In the genomic region with DNA sequence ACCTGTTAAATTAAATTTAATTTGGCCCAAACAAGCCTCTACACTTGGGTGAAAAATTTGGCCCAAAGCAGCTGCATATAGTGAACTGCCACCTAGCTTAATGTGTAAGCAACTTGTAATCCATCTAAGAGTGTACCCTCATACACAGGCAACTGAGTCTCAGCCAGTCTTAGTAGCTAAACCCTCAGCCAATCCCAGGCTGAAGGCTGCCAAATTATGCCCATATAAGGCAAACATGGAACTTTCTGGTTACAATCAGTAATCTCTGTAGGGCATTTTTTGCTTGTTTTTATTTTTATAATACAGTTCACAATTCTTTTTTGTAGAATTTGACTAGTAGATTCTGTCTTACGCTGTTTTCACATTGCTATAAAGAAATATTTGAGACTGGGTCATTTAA, we compare ENCODE assay signal across 31 cellular contexts.
"Had no signal": no experiment of that assay in that cellular context is flagged by ENCODE, and none has a peak within 500 bp of the region (broad histone marks: within the 10 kb centered on the region; RNA-seq: fewer than 3 reads in every experiment).

No MANE protein-coding gene starts in this region.

- H3K36me3 Mint-ChIP-seq: activated naive CD8-positive, alpha-beta T cell; WTC11 had no signal

- ATAC-seq: activated CD8-positive, alpha-beta T cell treated with anti-CD3 and anti-CD28 coated beads for 36 hours; activated T-cell treated with anti-CD3 and anti-CD28 coated beads, Interleukin-2, amount 50 U/mL, for 4 hours; activated T-helper 17 cell treated with anti-CD3 and anti-CD28 coated beads, Interleukin-2, amount 50 U/mL, for 72 hours; effector memory CD8-positive, alpha-beta T cell; gastroesophageal sphincter; heart right ventricle; WTC11 had no signal

- H3K4me1 Mint-ChIP-seq: activated CD4-positive, alpha-beta T cell treated with anti-CD3 and anti-CD28 coated beads, Interleukin-2, amount 10 ng/mL, durations not matched to agents 7 days and 5 days; activated T-helper 17 cell treated with anti-CD3 and anti-CD28 coated beads, Interleukin-2, amount 50 U/mL, for 72 hours; central memory CD8-positive, alpha-beta T cell; WTC11 had no signal

- H3K9me3 ChIP-seq: esophagus squamous epithelium, gastroesophageal sphincter, heart right ventricle had no signal

- H3K9me3 Mint-ChIP-seq: dendritic cell treated with granulocyte-macrophage colony-stimulating factor and Interleukin-4, amounts not matched to agents 40 ng/mL and 50 ng/mL, for 4 days; WTC11 had no signal

- H3K4me1 ChIP-seq: esophagus squamous epithelium, gastroesophageal sphincter, heart right ventricle had no signal

- H3K27ac Mint-ChIP-seq: activated CD4-positive, alpha-beta T cell treated with anti-CD3 and anti-CD28 coated beads, Interleukin-2, amount 10 ng/mL, durations not matched to agents 7 days and 5 days; activated CD8-positive, alpha-beta T cell treated with anti-CD3 and anti-CD28 coated beads for 36 hours; activated naive CD8-positive, alpha-beta T cell; activated T-helper 17 cell treated with anti-CD3 and anti-CD28 coated beads, Interleukin-2, amount 50 U/mL, for 72 hours; dendritic cell treated with granulocyte-macrophage colony-stimulating factor and Interleukin-4, amounts not matched to agents 40 ng/mL and 50 ng/mL, for 4 days; effector memory CD8-positive, alpha-beta T cell; WTC11 had no signal

- H3K27me3 ChIP-seq: brain microvascular endothelial cell, dorsolateral prefrontal cortex, esophagus squamous epithelium, gastroesophageal sphincter, heart right ventricle had no signal

- H3K36me3 ChIP-seq: brain microvascular endothelial cell, esophagus squamous epithelium, gastroesophageal sphincter, heart right ventricle had no signal

- DNase-seq: activated CD4-positive, alpha-beta T cell treated with anti-CD3 and anti-CD28 coated beads for 1 hour; activated CD4-positive, alpha-beta T cell treated with anti-CD3 and anti-CD28 coated beads for 4 hours; activated CD4-positive, alpha-beta T cell treated with anti-CD3 and anti-CD28 coated beads, Interleukin-2, amount 10 ng/mL, durations not matched to agents 7 days and 5 days; activated CD4-positive, alpha-beta T cell treated with anti-CD3 and anti-CD28 coated beads, Interleukin-2, amount 50 U/mL, for 4 hours; activated CD8-positive, alpha-beta memory T cell treated with anti-CD3 and anti-CD28 coated beads for 24 hours; activated CD8-positive, alpha-beta T cell treated with anti-CD3 and anti-CD28 coated beads for 36 hours; activated effector memory CD4-positive, alpha-beta T cell treated with Interleukin-2 at 50 U/mL for 16 hours; activated gamma-delta T cell treated with Interleukin-2 at 50 U/mL for 16 hours; activated naive CD4-positive, alpha-beta T cell treated with anti-CD3 and anti-CD28 coated beads, Interleukin-2, amount 50 U/mL, for 16 hours; activated naive CD4-positive, alpha-beta T cell treated with Interleukin-2 at 50 U/mL for 16 hours; activated T-cell treated with anti-CD3 and anti-CD28 coated beads, Interleukin-2, amount 50 U/mL, for 4 hours; amniotic stem cell; anterior cingulate cortex; brain microvascular endothelial cell; dorsolateral prefrontal cortex; effector memory CD8-positive, alpha-beta T cell; esophagus squamous epithelium; foreskin melanocyte; heart right ventricle; T-helper 2 cell had no signal

- H3K4me3 Mint-ChIP-seq: activated CD4-positive, alpha-beta T cell treated with anti-CD3 and anti-CD28 coated beads, Interleukin-2, amount 10 ng/mL, durations not matched to agents 7 days and 5 days; activated CD8-positive, alpha-beta T cell treated with anti-CD3 and anti-CD28 coated beads for 36 hours; activated naive CD8-positive, alpha-beta T cell; activated T-cell treated with anti-CD3 and anti-CD28 coated beads, Interleukin-2, amount 50 U/mL, for 4 hours; activated T-helper 17 cell treated with anti-CD3 and anti-CD28 coated beads, Interleukin-2, amount 50 U/mL, for 72 hours; central memory CD8-positive, alpha-beta T cell; dendritic cell treated with granulocyte-macrophage colony-stimulating factor and Interleukin-4, amounts not matched to agents 40 ng/mL and 50 ng/mL, for 4 days; effector memory CD8-positive, alpha-beta T cell; WTC11 had no signal

- H3K4me3 ChIP-seq: coronary artery, dorsolateral prefrontal cortex, esophagus squamous epithelium, gastroesophageal sphincter, heart right ventricle had no signal

- FAIRE-seq: astrocyte, bronchial epithelial cell, TTC549 had no signal

- H3K27me3 Mint-ChIP-seq: activated CD4-positive, alpha-beta T cell treated with anti-CD3 and anti-CD28 coated beads, Interleukin-2, amount 10 ng/mL, durations not matched to agents 7 days and 5 days; activated CD8-positive, alpha-beta T cell treated with anti-CD3 and anti-CD28 coated beads for 36 hours; activated naive CD8-positive, alpha-beta T cell; activated T-helper 17 cell treated with anti-CD3 and anti-CD28 coated beads, Interleukin-2, amount 50 U/mL, for 72 hours; central memory CD8-positive, alpha-beta T cell; dendritic cell treated with granulocyte-macrophage colony-stimulating factor and Interleukin-4, amounts not matched to agents 40 ng/mL and 50 ng/mL, for 4 days; effector memory CD8-positive, alpha-beta T cell had no signal

- H3K27ac ChIP-seq: brain microvascular endothelial cell, coronary artery, dorsolateral prefrontal cortex, esophagus squamous epithelium, gastroesophageal sphincter, heart right ventricle, VCaP had no signal
